ENCODE assay signal across 23 cellular contexts in the genomic region with DNA sequence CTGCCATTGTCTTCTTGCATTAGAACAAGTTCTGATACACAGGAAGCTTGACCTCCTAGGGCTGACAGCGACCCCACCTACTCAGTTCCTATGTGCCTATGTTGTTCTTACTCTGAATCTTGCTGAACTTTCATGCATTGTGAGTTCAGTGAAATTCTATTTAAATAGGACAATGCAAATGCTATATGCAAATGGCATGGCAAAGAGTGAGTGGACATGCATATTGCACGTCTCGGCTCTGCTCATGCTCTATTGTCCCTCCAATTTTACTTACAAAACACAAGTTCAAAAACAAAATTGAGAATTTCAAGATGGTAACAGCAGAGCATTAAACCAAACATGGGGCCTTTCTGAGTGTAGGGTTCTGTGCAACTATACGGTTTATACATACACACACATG.
"Had no signal": no experiment of that assay in that cellular context is flagged by ENCODE, and none has a peak within 500 bp of the region (broad histone marks: within the 10 kb centered on the region; RNA-seq: fewer than 3 reads in every experiment).

No MANE protein-coding gene starts in this region.

- H3K9me3 ChIP-seq: MG63, SK-N-SH had no signal

- H3K4me3 ChIP-seq: MG63 had no signal

- DNase-seq: KBM-7; MG63; NCI-H1092; NCI-H1105 treated with DMSO at 0.1 percent for 48 hours; NCI-H1417 treated with DMSO at 0.1 percent for 48 hours; NCI-H146; NCI-H1694 treated with DMSO at 0.1 percent for 48 hours; NCI-H1930; NCI-H2081; NCI-H2107; NCI-H2171; NCI-H226; NCI-H446; NCI-H510A; NCI-H524 treated with DMSO at 0.1 percent for 48 hours; NCI-H748 treated with DMSO at 0.1 percent for 48 hours; NK-92 treated with Interleukin-12 subunit alpha and Interleukin-12 subunit beta, amount 100 ng/mL, for 24 hours; PC-3; SHP77; SK-N-SH; T-helper 2 cell had no signal

- H3K27ac ChIP-seq: RWPE1 had no signal

- H3K9ac ChIP-seq: SK-N-SH had no signal

- H3K36me3 ChIP-seq: MG63 had no signal

- H3K4me2 ChIP-seq: SK-N-SH had no signal

- H3K27me3 ChIP-seq: MG63 had no signal

- ATAC-seq: Panc1, PC-3 had no signal
